In genomic region chr1:42942444-42942843, GRCh38 we compare ENCODE assay signal across 9 cellular contexts. TPM values are rescaled to one million over a fixed set of nuclear protein-coding genes. Genes with fewer than 3 reads are reported as not detected.
DNase-seq lines count a peak whose midpoint lies in the region; ATAC-seq and TF ChIP-seq lines count a peak whose summit lies in the region.
"Had no signal": no experiment of that assay in that cellular context is flagged by ENCODE, and none has a peak within 500 bp of the region (broad histone marks: within the 10 kb centered on the region; RNA-seq: fewer than 3 reads in every experiment).

No MANE protein-coding gene starts in this region.

- H3K4me1 ChIP-seq in right atrium auricular region: peaks cover 0 to 74% of the 10 kb centered on the region in 2 donors
- peaks cover 63 to 97% of the 10 kb centered on the region in 2 donors for H3K4me1 ChIP-seq in thoracic aorta (ENCODE audit: control insufficient read depth in 1 of 2, low read depth in 2 of 2)

- H3K9me3 ChIP-seq in right atrium auricular region (no peaks in the 10 kb centered on the region), thoracic aorta (no peaks in the 10 kb centered on the region)

- ATAC-seq in thoracic aorta (ENCODE audit: insufficient number of reproducible peaks, low FRiP score, low read depth): no peak

- no peaks in the 10 kb centered on the region for H3K27me3 Mint-ChIP-seq in activated CD4-positive, alpha-beta T cell treated with anti-CD3 and anti-CD28 coated beads, Interleukin-2, amount 10 ng/mL, durations not matched to agents 7 days and 5 days
- H3K27me3 Mint-ChIP-seq in activated CD4-positive, alpha-beta memory T cell treated with anti-CD3 and anti-CD28 coated beads, Interleukin-2, amount 10 ng/mL, durations not matched to agents 7 days and 5 days: no peaks in the 10 kb centered on the region

- no peaks in the 10 kb centered on the region for H3K27me3 ChIP-seq in right atrium auricular region
- H3K27me3 ChIP-seq in thoracic aorta (replicated peaks; ENCODE audit: insufficient read depth): no peaks in the 10 kb centered on the region

- no peak for DNase-seq in activated CD4-positive, alpha-beta T cell treated with anti-CD3 and anti-CD28 coated beads, Interleukin-2, amount 10 ng/mL, durations not matched to agents 7 days and 5 days
- DNase-seq in activated CD4-positive, alpha-beta T cell treated with anti-CD3 and anti-CD28 coated beads for 48 hours: no peak
- no peak for DNase-seq in activated CD4-positive, alpha-beta memory T cell treated with anti-CD3 and anti-CD28 coated beads, Interleukin-2, amount 10 ng/mL, durations not matched to agents 7 days and 5 days
- DNase-seq in right atrium auricular region (ENCODE audit: low spot score): no peak
- no peak for DNase-seq in thoracic aorta (ENCODE audit: low spot score)
- DNase-seq in DMS 273 (lab: John Stamatoyannopoulos, UW; ENCODE audit: unreplicated experiment): no peak
- no peak for DNase-seq in NCI-H526 (lab: John Stamatoyannopoulos, UW)
- no peak for DNase-seq in OCI-M2 (lab: John Stamatoyannopoulos, UW; ENCODE audit: unreplicated experiment)
- DNase-seq: NCI-H1436 had no signal

- peak overlapping the region; percentile 26 for H3K4me3 Mint-ChIP-seq in activated CD4-positive, alpha-beta T cell treated with anti-CD3 and anti-CD28 coated beads, Interleukin-2, amount 10 ng/mL, durations not matched to agents 7 days and 5 days
- peak overlapping the region; percentile 40 for H3K4me3 Mint-ChIP-seq in activated CD4-positive, alpha-beta memory T cell treated with anti-CD3 and anti-CD28 coated beads, Interleukin-2, amount 10 ng/mL, durations not matched to agents 7 days and 5 days

- no peak for TF ChIP-seq CTCF in right atrium auricular region (IDR thresholded peaks at IDR 0.05)
- TF ChIP-seq CTCF in thoracic aorta (IDR thresholded peaks at IDR 0.05): no peak

- H3K27ac ChIP-seq in right atrium auricular region (peak overlapping the region; percentile 82), thoracic aorta (peak overlapping the region; percentile 91 to 96)

- H3K4me1 Mint-ChIP-seq in activated CD4-positive, alpha-beta T cell treated with anti-CD3 and anti-CD28 coated beads, Interleukin-2, amount 10 ng/mL, durations not matched to agents 7 days and 5 days: peaks cover 98% of the 10 kb centered on the region
- peaks cover 99% of the 10 kb centered on the region for H3K4me1 Mint-ChIP-seq in activated CD4-positive, alpha-beta memory T cell treated with anti-CD3 and anti-CD28 coated beads, Interleukin-2, amount 10 ng/mL, durations not matched to agents 7 days and 5 days

- H3K27ac Mint-ChIP-seq in activated CD4-positive, alpha-beta T cell treated with anti-CD3 and anti-CD28 coated beads, Interleukin-2, amount 10 ng/mL, durations not matched to agents 7 days and 5 days: peak overlapping the region; percentile 84
- H3K27ac Mint-ChIP-seq in activated CD4-positive, alpha-beta memory T cell treated with anti-CD3 and anti-CD28 coated beads, Interleukin-2, amount 10 ng/mL, durations not matched to agents 7 days and 5 days: peak overlapping the region; percentile 94

- H3K36me3 Mint-ChIP-seq in activated CD4-positive, alpha-beta T cell treated with anti-CD3 and anti-CD28 coated beads, Interleukin-2, amount 10 ng/mL, durations not matched to agents 7 days and 5 days (ENCODE audit: low read depth): peaks cover 73% of the 10 kb centered on the region
- peaks cover 89% of the 10 kb centered on the region for H3K36me3 Mint-ChIP-seq in activated CD4-positive, alpha-beta memory T cell treated with anti-CD3 and anti-CD28 coated beads, Interleukin-2, amount 10 ng/mL, durations not matched to agents 7 days and 5 days (ENCODE audit: low read depth)

- H3K9me3 Mint-ChIP-seq in activated CD4-positive, alpha-beta T cell treated with anti-CD3 and anti-CD28 coated beads, Interleukin-2, amount 10 ng/mL, durations not matched to agents 7 days and 5 days: no peaks in the 10 kb centered on the region
- no peaks in the 10 kb centered on the region for H3K9me3 Mint-ChIP-seq in activated CD4-positive, alpha-beta memory T cell treated with anti-CD3 and anti-CD28 coated beads, Interleukin-2, amount 10 ng/mL, durations not matched to agents 7 days and 5 days

- POLR2A ChIA-PET in activated CD4-positive, alpha-beta T cell treated with anti-CD3 and anti-CD28 coated beads, Interleukin-2, amount 10 ng/mL, durations not matched to agents 7 days and 5 days (lab: Charles Lee): no interaction called here
- POLR2A ChIA-PET in activated CD4-positive, alpha-beta memory T cell treated with anti-CD3 and anti-CD28 coated beads, Interleukin-2, amount 10 ng/mL, durations not matched to agents 7 days and 5 days (lab: Charles Lee): interaction anchor here (1.3 to 17.7 kb wide), 5 partner anchors 8 to 24 kb away, joined by 3 to 387 read pairs (median 31); partner anchors contain the start of gene SLC2A1

- H3K4me3 ChIP-seq in right atrium auricular region (no peak overlapping the region), thoracic aorta (no peak overlapping the region)

- H3K36me3 ChIP-seq in right atrium auricular region: no peaks in the 10 kb centered on the region
- no peaks in the 10 kb centered on the region for H3K36me3 ChIP-seq in thoracic aorta

- CTCF ChIA-PET in activated CD4-positive, alpha-beta T cell treated with anti-CD3 and anti-CD28 coated beads, Interleukin-2, amount 10 ng/mL, durations not matched to agents 7 days and 5 days (lab: Charles Lee): interaction anchor here (0.8 to 1.9 kb wide), 5 partner anchors 10 to 131 kb away, joined by 3 to 6 read pairs (median 4); no protein-coding TSS in a partner anchor
- CTCF ChIA-PET in activated CD4-positive, alpha-beta memory T cell treated with anti-CD3 and anti-CD28 coated beads, Interleukin-2, amount 10 ng/mL, durations not matched to agents 7 days and 5 days (lab: Charles Lee): interaction anchor here (0.7 to 2.3 kb wide), 4 partner anchors 10 to 131 kb away, joined by 3 to 7 read pairs (median 4); no protein-coding TSS in a partner anchor

RNA-seq across cellular contexts. Expression of gene SLC2A1, which starts 16.2 kb away (rescaled TPM):
- total RNA-seq in activated CD4-positive, alpha-beta T cell treated with anti-CD3 and anti-CD28 coated beads, Interleukin-2, amount 10 ng/mL, durations not matched to agents 7 days and 5 days: 100 to 1,000 TPM in 1 of 2 experiments, 10 to 100 TPM in 1; 98.0 to 109 TPM
- 100 to 1,000 TPM; 153 TPM for total RNA-seq in activated CD4-positive, alpha-beta memory T cell treated with anti-CD3 and anti-CD28 coated beads, Interleukin-2, amount 10 ng/mL, durations not matched to agents 7 days and 5 days
- total RNA-seq in right atrium auricular region (10 to 100 TPM; 25.0 to 51.5 TPM), thoracic aorta (100 to 1,000 TPM; 119 to 147 TPM)
